ENCODE assay signal across 30 cellular contexts in the genomic region with DNA sequence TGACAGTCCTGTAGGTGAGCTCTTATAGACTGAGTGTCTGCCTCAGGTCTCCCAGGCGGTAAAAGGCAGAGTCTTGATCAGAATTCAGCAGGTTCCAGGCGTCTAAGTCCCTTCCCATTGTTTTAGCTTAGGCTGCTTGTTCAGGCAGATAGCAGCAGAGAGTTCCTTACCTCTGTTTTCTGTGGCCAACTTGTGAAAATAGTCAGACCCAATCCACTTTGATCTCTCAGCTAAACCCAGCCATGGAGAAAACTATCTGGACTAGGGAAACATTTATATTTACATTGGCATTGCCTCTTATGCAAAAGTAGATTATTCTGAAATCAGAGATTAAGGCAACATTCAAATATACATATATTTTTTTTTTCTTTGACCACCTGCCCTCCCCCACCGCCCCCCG. TPM values are rescaled to one million over a fixed set of nuclear protein-coding genes. Genes with fewer than 3 reads are reported as not detected.
DNase-seq lines count a peak whose midpoint lies in the region; ATAC-seq, FAIRE-seq and TF ChIP-seq lines count a peak whose summit lies in the region.
"Had no signal": no experiment of that assay in that cellular context is flagged by ENCODE, and none has a peak within 500 bp of the region (broad histone marks: within the 10 kb centered on the region; RNA-seq: fewer than 3 reads in every experiment).

No MANE protein-coding gene starts in this region.

- no TSS peak for BruUV-seq in HepG2 (replicated peaks; lab: Mats Ljungman, UMichigan)

- WGBS in HepG2 (ENCODE audit: low lambda C conversion rate) = 18% methylated on average over 4 of the region's 4 CpGs
- WGBS in right lobe of liver (ENCODE audit: insufficient coverage, low coverage, low lambda C conversion rate, missing lambda C conversion rate) = 71% methylated on average over 2 of the region's 4 CpGs

- H3F3A ChIP-seq in neural progenitor cell (ENCODE audit: low read depth) = peaks cover 6% of the 10 kb centered on the region

- H3K4me1 Mint-ChIP-seq in neural progenitor cell (no peaks in the 10 kb centered on the region), progenitor cell of endocrine pancreas (ENCODE audit: low read depth) (no peaks in the 10 kb centered on the region)
- no peaks in the 10 kb centered on the region for H3K4me1 Mint-ChIP-seq in activated T-helper 17 cell treated with anti-CD3 and anti-CD28 coated beads, Interleukin-2, amount 50 U/mL, for 72 hours

- CTCF ChIA-PET in HepG2 (lab: Yijun Ruan, JAX; ENCODE audit: low intra/inter-chr PET ratio, low total read pairs) = no interaction called here

- no peak overlapping the region for H3K27ac ChIP-seq in HepG2 (ENCODE audit: extremely low read length, insufficient read depth, low read length)
- H3K27ac ChIP-seq in right lobe of liver = no peak overlapping the region
- H3K27ac ChIP-seq in neural progenitor cell = no peak overlapping the region
- H3K27ac ChIP-seq: BLaER1 treated with 17β-estradiol and CSF1 and Interleukin-3, amounts not matched to agents 10 nM and 100 nM; HL-60; SJCRH30 had no signal

- no peak for FAIRE-seq in HepG2 (lab: Jason Lieb, UNC)
- FAIRE-seq: A204.1, GM12891, GM19239, H54 had no signal

- H3K27me3 Mint-ChIP-seq in neural progenitor cell (ENCODE audit: insufficient read depth, low read depth) (peaks cover 2% of the 10 kb centered on the region), progenitor cell of endocrine pancreas (no peaks in the 10 kb centered on the region)
- H3K27me3 Mint-ChIP-seq in activated T-helper 17 cell treated with anti-CD3 and anti-CD28 coated beads, Interleukin-2, amount 50 U/mL, for 72 hours = no peaks in the 10 kb centered on the region
- H3K27me3 Mint-ChIP-seq: CD4-positive, alpha-beta T cell had no signal

- intact Hi-C loops in HepG2 (cut with micrococcal nuclease; ENCODE audit: unreplicated experiment) = loop anchor here (5.0 kb wide), 1 partner anchor 46 kb away; no protein-coding TSS in a partner anchor
- intact Hi-C loops in right lobe of liver (cut with DNase I) = loop anchor here (10.0 kb wide), 2 partner anchors 59 to 159 kb away; no protein-coding TSS in a partner anchor

- TF ChIP-seq EP300 in HepG2 (IDR thresholded peaks at IDR 0.05; ENCODE audit: low read depth in 2 of 2, low read length in 2 of 2) (no peak), HepG2 (CRISPR knock-in tag; IDR thresholded peaks at IDR 0.05; ENCODE audit: borderline replicate concordance) (no peak)

- no peak for TF ChIP-seq POLR2A in HepG2 (IDR thresholded peaks at IDR 0.05; ENCODE audit: insufficient read depth in 1 of 2, low read depth in 2 of 2, low read length in 2 of 2)
- no peak for TF ChIP-seq POLR2A in right lobe of liver (IDR thresholded peaks at IDR 0.05)

- in situ Hi-C loops in HepG2 (cut with HindIII; ENCODE audit: extremely low pct_ligation_motif_present, low pct_unique_long_range_greater_than_20kb) = no loop called here

- TF ChIP-seq CTCF in HepG2 (CRISPR knock-in tag; IDR thresholded peaks at IDR 0.05) (no peak), right lobe of liver (IDR thresholded peaks at IDR 0.05) (no peak), neural progenitor cell (IDR thresholded peaks at IDR 0.05) (no peak), progenitor cell of endocrine pancreas (IDR thresholded peaks at IDR 0.05; ENCODE audit: unreplicated experiment) (no peak)

- H3K79me2 ChIP-seq in HepG2 (ENCODE audit: insufficient read depth, low read length) (no peaks in the 10 kb centered on the region), neural progenitor cell (ENCODE audit: low read depth) (no peaks in the 10 kb centered on the region)

- no peaks in the 10 kb centered on the region for H3K9me3 Mint-ChIP-seq in neural progenitor cell
- no peaks in the 10 kb centered on the region for H3K9me3 Mint-ChIP-seq in activated T-helper 17 cell treated with anti-CD3 and anti-CD28 coated beads, Interleukin-2, amount 50 U/mL, for 72 hours
- no peaks in the 10 kb centered on the region for H3K9me3 Mint-ChIP-seq in progenitor cell of endocrine pancreas (ENCODE audit: low read depth)
- H3K9me3 Mint-ChIP-seq: CD4-positive, alpha-beta T cell had no signal

- no peak; the same call in 2 of the 3 replicates for ATAC-seq in HepG2
- no peak for ATAC-seq in right lobe of liver
- ATAC-seq in activated T-helper 17 cell treated with anti-CD3 and anti-CD28 coated beads, Interleukin-2, amount 50 U/mL, for 72 hours (replicated peaks) = no peak
- ATAC-seq: SK-N-SH treated with all-trans-retinoic acid at 6 μM for 48 hours had no signal

- H3K4me2 ChIP-seq in HepG2 (ENCODE audit: low read depth, low read length) = no peak overlapping the region
- no peak overlapping the region for H3K4me2 ChIP-seq in neural progenitor cell
- H3K4me2 ChIP-seq: BLaER1 treated with 17β-estradiol and CSF1 and Interleukin-3, amounts not matched to agents 10 nM and 100 nM had no signal

- H3K4me3 ChIP-seq in HepG2 (replicated peaks in 1 of 3; ENCODE audit: insufficient read depth in 1 of 3, low read depth in 2 of 3, low read length in 3 of 3) = no peak overlapping the region
- H3K4me3 ChIP-seq in right lobe of liver = no peak overlapping the region
- no peak overlapping the region for H3K4me3 ChIP-seq in neural progenitor cell
- H3K4me3 ChIP-seq: BLaER1 treated with 17β-estradiol and CSF1 and Interleukin-3, amounts not matched to agents 10 nM and 100 nM; SJCRH30 had no signal

- POLR2A ChIA-PET in HepG2 (lab: Yijun Ruan, JAX) = no interaction called here

- H3K9ac ChIP-seq in HepG2 (ENCODE audit: insufficient read depth, low read depth, low read length) (no peak overlapping the region), neural progenitor cell (no peak overlapping the region)
- H3K9ac ChIP-seq: BLaER1 treated with 17β-estradiol and CSF1 and Interleukin-3, amounts not matched to agents 10 nM and 100 nM had no signal

- no peak overlapping the region for H3K4me3 Mint-ChIP-seq in neural progenitor cell
- no peak overlapping the region for H3K4me3 Mint-ChIP-seq in activated T-helper 17 cell treated with anti-CD3 and anti-CD28 coated beads, Interleukin-2, amount 50 U/mL, for 72 hours
- H3K4me3 Mint-ChIP-seq in progenitor cell of endocrine pancreas (ENCODE audit: low read depth) = no peak overlapping the region
- H3K4me3 Mint-ChIP-seq: CD4-positive, alpha-beta T cell had no signal

- H3K36me3 Mint-ChIP-seq in neural progenitor cell = no peaks in the 10 kb centered on the region
- no peaks in the 10 kb centered on the region for H3K36me3 Mint-ChIP-seq in activated T-helper 17 cell treated with anti-CD3 and anti-CD28 coated beads, Interleukin-2, amount 50 U/mL, for 72 hours (ENCODE audit: low read depth)
- no peaks in the 10 kb centered on the region for H3K36me3 Mint-ChIP-seq in progenitor cell of endocrine pancreas (ENCODE audit: insufficient read depth)

- TF ChIP-seq RAD21 in HepG2 (CRISPR knock-in tag; IDR thresholded peaks at IDR 0.05) = no peak

- H2AFZ ChIP-seq in HepG2 (ENCODE audit: low read length) = peak overlapping the region; percentile 54
- H2AFZ ChIP-seq in neural progenitor cell (replicated peaks) = no peak overlapping the region

- no peaks in the 10 kb centered on the region for H4K20me1 ChIP-seq in HepG2 (ENCODE audit: insufficient read depth, low read length)
- H4K20me1 ChIP-seq in neural progenitor cell (ENCODE audit: low read depth) = no peaks in the 10 kb centered on the region
- H4K20me1 ChIP-seq: BLaER1 treated with 17β-estradiol and CSF1 and Interleukin-3, amounts not matched to agents 10 nM and 100 nM had no signal

- H3K4me1 ChIP-seq in HepG2 (ENCODE audit: insufficient read depth, low read length) (no peaks in the 10 kb centered on the region), right lobe of liver (no peaks in the 10 kb centered on the region), neural progenitor cell (peaks cover 7% of the 10 kb centered on the region)
- H3K4me1 ChIP-seq: SJCRH30 had no signal

- H3K36me3 ChIP-seq in HepG2 (replicated peaks in 1 of 2; ENCODE audit: control insufficient read depth in 1 of 2, insufficient read depth in 2 of 2, low read length in 2 of 2) (no peaks in the 10 kb centered on the region), right lobe of liver (no peaks in the 10 kb centered on the region), neural progenitor cell (no peaks in the 10 kb centered on the region)
- H3K36me3 ChIP-seq: BLaER1 treated with 17β-estradiol and CSF1 and Interleukin-3, amounts not matched to agents 10 nM and 100 nM; SJCRH30 had no signal

- H3K9me3 ChIP-seq in HepG2 (ENCODE audit: low read length) = no peaks in the 10 kb centered on the region
- H3K9me3 ChIP-seq in right lobe of liver = no peaks in the 10 kb centered on the region
- no peaks in the 10 kb centered on the region for H3K9me3 ChIP-seq in neural progenitor cell (ENCODE audit: low read depth)
- H3K9me3 ChIP-seq: BLaER1 treated with 17β-estradiol and CSF1 and Interleukin-3, amounts not matched to agents 10 nM and 100 nM; SJCRH30 had no signal

- DNase-seq in HepG2 (ENCODE audit: low spot score) = no peak
- no peak for DNase-seq in right lobe of liver
- DNase-seq in iPS-NIHi7 (ENCODE audit: extremely low spot score) = peak; percentile 16
- DNase-seq in neural progenitor cell (ENCODE audit: low spot score) = peak; percentile 17
- no peak for DNase-seq in NCI-H748 (lab: John Stamatoyannopoulos, UW; ENCODE audit: unreplicated experiment)
- no peak for DNase-seq in progenitor cell of endocrine pancreas (ENCODE audit: low spot score, unreplicated experiment)
- DNase-seq: AML-193; CD4-positive, alpha-beta T cell; COR-L47; DMS79; EL; GF-D8; Kasumi-1; NCI-H1092 treated with DMSO at 0.1 percent for 48 hours; NCI-H1436; NCI-H187; NCI-H2081 treated with DMSO at 0.1 percent for 48 hours; NCI-H2171; NCI-H226; NCI-H510A; NCI-H69; SJCRH30 had no signal

- H3K27me3 ChIP-seq in HepG2 (ENCODE audit: control insufficient read depth in 1 of 2, insufficient read depth in 2 of 2, low read length in 2 of 2) (peaks cover 1 to 10% of the 10 kb centered on the region in 2 experiments; a peak in 3 of 5 replicates), right lobe of liver (no peaks in the 10 kb centered on the region), neural progenitor cell (no peaks in the 10 kb centered on the region)
- H3K27me3 ChIP-seq: BLaER1 treated with 17β-estradiol and CSF1 and Interleukin-3, amounts not matched to agents 10 nM and 100 nM; SJCRH30 had no signal

- H3K27ac Mint-ChIP-seq in neural progenitor cell = no peak overlapping the region
- H3K27ac Mint-ChIP-seq in activated T-helper 17 cell treated with anti-CD3 and anti-CD28 coated beads, Interleukin-2, amount 50 U/mL, for 72 hours = no peak overlapping the region
- no peak overlapping the region for H3K27ac Mint-ChIP-seq in progenitor cell of endocrine pancreas
- H3K27ac Mint-ChIP-seq: CD4-positive, alpha-beta T cell had no signal

RNA-seq across cellular contexts. Expression of gene CCDC62, which starts 21.4 kb away (rescaled TPM):
- total RNA-seq in HepG2 (2016; rRNA removed; fragmentation: Illumina TruSeq; extraction: Trizol) (0.07 TPM in 2 replicates), right lobe of liver (under 1 TPM in 5 of 6 experiments, not detected in 1; 0.07 to 0.35 (median 0.12) TPM), neural progenitor cell (ENCODE audit: low replicate concordance) (0.79 and 0.81 TPM in 2 replicates), progenitor cell of endocrine pancreas (0.80 and 0.81 TPM in 2 replicates)
- 0.40 and 0.79 TPM in 2 replicates for total RNA-seq in HepG2 (2016; cell fraction: cytosol; rRNA removed; fragmentation: Illumina TruSeq; extraction: Trizol; ENCODE audit: low read depth)
- total RNA-seq in HepG2 (2016; cell fraction: insoluble cytoplasmic fraction; rRNA removed; fragmentation: Illumina TruSeq; extraction: Trizol) = 0.07 and 0.13 TPM in 2 replicates
- total RNA-seq in HepG2 (2016; cell fraction: membrane; rRNA removed; fragmentation: Illumina TruSeq; extraction: Trizol) = 0.14 and 0.31 TPM in 2 replicates
- not detected in 2 replicates for total RNA-seq in HepG2 (2016; cell fraction: nucleus; rRNA removed; fragmentation: Illumina TruSeq; extraction: Trizol)
- 0.04 and 0.10 TPM in 2 replicates for polyA plus RNA-seq in HepG2 (2011; rRNA removed)
- 0.01 TPM in 1 of 2 replicates, not detected in the other for polyA plus RNA-seq in HepG2 (2011; cell fraction: cytosol; rRNA removed)
- 0.10 and 0.12 TPM in 2 replicates for polyA plus RNA-seq in HepG2 (2011; cell fraction: nucleus; rRNA removed)
- 0.12 TPM in 1 of 2 replicates, not detected in the other for polyA plus RNA-seq in HepG2 (2012)
- polyA plus RNA-seq in HepG2 (2016; cell fraction: cytosol; fragmentation: Illumina TruSeq; extraction: Trizol; ENCODE audit: low read depth) = not detected in 2 replicates
- polyA plus RNA-seq in HepG2 (2016; cell fraction: insoluble cytoplasmic fraction; fragmentation: Illumina TruSeq; extraction: Trizol; ENCODE audit: low read depth) = not detected in 2 replicates
- 0.06 TPM in 1 of 2 replicates, not detected in the other for polyA plus RNA-seq in HepG2 (2016; cell fraction: membrane; fragmentation: Illumina TruSeq; extraction: Trizol; ENCODE audit: low read depth)
- polyA plus RNA-seq in HepG2 (2016; cell fraction: nucleus; fragmentation: Illumina TruSeq; extraction: Trizol; ENCODE audit: insufficient read depth, low read depth) = not detected in 2 replicates
- 0.18 and 0.89 TPM in 2 replicates for polyA minus RNA-seq in HepG2 (2011; rRNA and poly(A)+ RNA removed; ENCODE audit: low replicate concordance)
- polyA minus RNA-seq in HepG2 (2011; cell fraction: cytosol; rRNA and poly(A)+ RNA removed) = not detected in 2 replicates
- 0.25 and 0.39 TPM in 2 replicates for polyA minus RNA-seq in HepG2 (2011; cell fraction: nucleus; rRNA and poly(A)+ RNA removed)
- total RNA-seq in activated T-helper 17 cell treated with anti-CD3 and anti-CD28 coated beads, Interleukin-2, amount 50 U/mL, for 72 hours = 1 to 10 TPM; 1.0 to 3.8 TPM

RNA-seq across cellular contexts. Expression of gene HIP1R, which starts 39.5 kb away (rescaled TPM):
- total RNA-seq in HepG2 (2016; rRNA removed; fragmentation: Illumina TruSeq; extraction: Trizol) (8.2 and 18.4 TPM in 2 replicates), right lobe of liver (10 to 100 TPM; 23.6 to 37.2 (median 27.8) TPM), neural progenitor cell (ENCODE audit: low replicate concordance) (19.3 and 25.6 TPM in 2 replicates), progenitor cell of endocrine pancreas (61.1 and 68.8 TPM in 2 replicates)
- total RNA-seq in HepG2 (2016; cell fraction: cytosol; rRNA removed; fragmentation: Illumina TruSeq; extraction: Trizol; ENCODE audit: low read depth) = 2.2 and 2.5 TPM in 2 replicates
- total RNA-seq in HepG2 (2016; cell fraction: insoluble cytoplasmic fraction; rRNA removed; fragmentation: Illumina TruSeq; extraction: Trizol) = 6.5 and 17.6 TPM in 2 replicates
- total RNA-seq in HepG2 (2016; cell fraction: membrane; rRNA removed; fragmentation: Illumina TruSeq; extraction: Trizol) = 4.3 and 5.1 TPM in 2 replicates
- total RNA-seq in HepG2 (2016; cell fraction: nucleus; rRNA removed; fragmentation: Illumina TruSeq; extraction: Trizol) = 19.5 and 20.1 TPM in 2 replicates
- polyA plus RNA-seq in HepG2 (2011; rRNA removed) = 25.5 and 36.0 TPM in 2 replicates
- polyA plus RNA-seq in HepG2 (2011; cell fraction: cytosol; rRNA removed) = 5.2 and 9.3 TPM in 2 replicates
- polyA plus RNA-seq in HepG2 (2011; cell fraction: nucleus; rRNA removed) = 174 and 222 TPM in 2 replicates
- 10.1 and 13.1 TPM in 2 replicates for polyA plus RNA-seq in HepG2 (2012)
- polyA plus RNA-seq in HepG2 (2016; cell fraction: cytosol; fragmentation: Illumina TruSeq; extraction: Trizol; ENCODE audit: low read depth) = 0.78 and 1.1 TPM in 2 replicates
- 6.1 and 6.5 TPM in 2 replicates for polyA plus RNA-seq in HepG2 (2016; cell fraction: insoluble cytoplasmic fraction; fragmentation: Illumina TruSeq; extraction: Trizol; ENCODE audit: low read depth)
- polyA plus RNA-seq in HepG2 (2016; cell fraction: membrane; fragmentation: Illumina TruSeq; extraction: Trizol; ENCODE audit: low read depth) = 2.0 and 2.2 TPM in 2 replicates
- 42.8 and 47.4 TPM in 2 replicates for polyA plus RNA-seq in HepG2 (2016; cell fraction: nucleus; fragmentation: Illumina TruSeq; extraction: Trizol; ENCODE audit: insufficient read depth, low read depth)
- 51.3 and 57.2 TPM in 2 replicates for polyA minus RNA-seq in HepG2 (2011; rRNA and poly(A)+ RNA removed; ENCODE audit: low replicate concordance)
- polyA minus RNA-seq in HepG2 (2011; cell fraction: cytosol; rRNA and poly(A)+ RNA removed) = 5.3 and 6.5 TPM in 2 replicates
- 28.3 and 30.6 TPM in 2 replicates for polyA minus RNA-seq in HepG2 (2011; cell fraction: nucleus; rRNA and poly(A)+ RNA removed)
- total RNA-seq in activated T-helper 17 cell treated with anti-CD3 and anti-CD28 coated beads, Interleukin-2, amount 50 U/mL, for 72 hours = 10 to 100 TPM; 14.7 to 23.3 TPM

RNA-seq across cellular contexts. Expression of gene DENR, which starts 43.2 kb away (rescaled TPM):
- total RNA-seq in HepG2 (2016; rRNA removed; fragmentation: Illumina TruSeq; extraction: Trizol) = 59.1 and 78.9 TPM in 2 replicates
- total RNA-seq in HepG2 (2016; cell fraction: cytosol; rRNA removed; fragmentation: Illumina TruSeq; extraction: Trizol; ENCODE audit: low read depth) = 21.7 and 21.9 TPM in 2 replicates
- 60.4 and 77.7 TPM in 2 replicates for total RNA-seq in HepG2 (2016; cell fraction: insoluble cytoplasmic fraction; rRNA removed; fragmentation: Illumina TruSeq; extraction: Trizol)
- 70.7 and 70.9 TPM in 2 replicates for total RNA-seq in HepG2 (2016; cell fraction: membrane; rRNA removed; fragmentation: Illumina TruSeq; extraction: Trizol)
- total RNA-seq in HepG2 (2016; cell fraction: nucleus; rRNA removed; fragmentation: Illumina TruSeq; extraction: Trizol) = 25.9 and 30.2 TPM in 2 replicates
- polyA plus RNA-seq in HepG2 (2011; rRNA removed) = 23.8 and 30.0 TPM in 2 replicates
- 14.5 and 20.1 TPM in 2 replicates for polyA plus RNA-seq in HepG2 (2011; cell fraction: cytosol; rRNA removed)
- polyA plus RNA-seq in HepG2 (2011; cell fraction: nucleus; rRNA removed) = 6.9 and 11.4 TPM in 2 replicates
- 28.0 and 41.3 TPM in 2 replicates for polyA plus RNA-seq in HepG2 (2012)
- 25.3 and 34.4 TPM in 2 replicates for polyA plus RNA-seq in HepG2 (2016; cell fraction: cytosol; fragmentation: Illumina TruSeq; extraction: Trizol; ENCODE audit: low read depth)
- polyA plus RNA-seq in HepG2 (2016; cell fraction: insoluble cytoplasmic fraction; fragmentation: Illumina TruSeq; extraction: Trizol; ENCODE audit: low read depth) = 102 and 104 TPM in 2 replicates
- polyA plus RNA-seq in HepG2 (2016; cell fraction: membrane; fragmentation: Illumina TruSeq; extraction: Trizol; ENCODE audit: low read depth) = 69.0 and 73.4 TPM in 2 replicates
- 52.9 and 57.8 TPM in 2 replicates for polyA plus RNA-seq in HepG2 (2016; cell fraction: nucleus; fragmentation: Illumina TruSeq; extraction: Trizol; ENCODE audit: insufficient read depth, low read depth)
- 11.0 and 13.1 TPM in 2 replicates for polyA minus RNA-seq in HepG2 (2011; rRNA and poly(A)+ RNA removed; ENCODE audit: low replicate concordance)
- polyA minus RNA-seq in HepG2 (2011; cell fraction: cytosol; rRNA and poly(A)+ RNA removed) = 12.1 and 13.5 TPM in 2 replicates
- 28.7 and 32.8 TPM in 2 replicates for polyA minus RNA-seq in HepG2 (2011; cell fraction: nucleus; rRNA and poly(A)+ RNA removed)
- total RNA-seq in right lobe of liver = 10 to 100 TPM; 11.3 to 18.2 (median 14.5) TPM
- total RNA-seq in neural progenitor cell (ENCODE audit: low replicate concordance) = 52.9 and 100.0 TPM in 2 replicates
- 10 to 100 TPM; 65.3 to 78.9 TPM for total RNA-seq in activated T-helper 17 cell treated with anti-CD3 and anti-CD28 coated beads, Interleukin-2, amount 50 U/mL, for 72 hours
- total RNA-seq in progenitor cell of endocrine pancreas = 67.8 and 68.4 TPM in 2 replicates

Comparison
In these comparisons a context has a peak if more than half of its experiments do, and no peak if none do; other contexts are left out.
1. DNase-seq: peak in iPS-NIHi7 (single experiment) and neural progenitor cell (single experiment); none in HepG2 (single experiment), right lobe of liver (0 of 3), NCI-H748 (single experiment) and progenitor cell of endocrine pancreas (single experiment).